In genomic region chr11:11813288-11813962, GRCh38 we compare ENCODE assay signal across 1 cellular context.
TF ChIP-seq lines count a peak whose summit lies in the region.

No MANE protein-coding gene starts in this region.

TF ChIP-seq in HepG2, 621 proteins besides CTCF, POLR2A, EP300 and RAD21 (continued from another document and continues in another):
- TF ChIP-seq ARID3A (IDR thresholded peaks at IDR 0.05; ENCODE audit: low read depth, low read length) (peak; percentile 71; the same call in 1 of the 2 replicates), ZNF251 (CRISPR knock-in tag; IDR thresholded peaks at IDR 0.05) (no peak), ATF4 (CRISPR knock-in tag; IDR thresholded peaks at IDR 0.05) (peak in 1 of 2 experiments; percentile 98; a peak in 2 of 4 replicates), ZFP36L1 (CRISPR knock-in tag; IDR thresholded peaks at IDR 0.05) (no peak), CEBPG (CRISPR knock-in tag; IDR thresholded peaks at IDR 0.05) (peak; percentile 96), POGZ (CRISPR knock-in tag; IDR thresholded peaks at IDR 0.05) (peak; percentile 80), IKZF4 (CRISPR knock-in tag; IDR thresholded peaks at IDR 0.05; ENCODE audit: borderline replicate concordance, low read depth, not compliant biosample characterization) (no peak), ZNF563 (CRISPR knock-in tag; IDR thresholded peaks at IDR 0.05) (no peak), HIC2 (CRISPR knock-in tag; IDR thresholded peaks at IDR 0.05; ENCODE audit: low read depth) (no peak), KLF13 (CRISPR knock-in tag; IDR thresholded peaks at IDR 0.05) (no peak), RFX3 (CRISPR knock-in tag; IDR thresholded peaks at IDR 0.05) (no peak), THYN1 (CRISPR knock-in tag; IDR thresholded peaks at IDR 0.05; ENCODE audit: borderline replicate concordance, low read depth) (no peak), HINFP (CRISPR knock-in tag; IDR thresholded peaks at IDR 0.05; ENCODE audit: low read depth) (no peak), BCL6 (CRISPR knock-in tag; IDR thresholded peaks at IDR 0.05) (peak; percentile 40; the same call in 1 of the 2 replicates), ZSCAN5A (CRISPR knock-in tag; IDR thresholded peaks at IDR 0.05; ENCODE audit: borderline replicate concordance) (no peak), THRA (CRISPR knock-in tag; IDR thresholded peaks at IDR 0.05; ENCODE audit: borderline replicate concordance) (peak; percentile 69; the same call in 1 of the 2 replicates), DRAP1 (CRISPR knock-in tag; IDR thresholded peaks at IDR 0.05) (0 out of 2 replicates have a peak, but pooled peaks have one; percentile 44), NCOA2 (CRISPR knock-in tag; IDR thresholded peaks at IDR 0.05) (peak; percentile 67), MTA3 (CRISPR knock-in tag; IDR thresholded peaks at IDR 0.05) (no peak), ZNF430 (CRISPR knock-in tag; IDR thresholded peaks at IDR 0.05) (no peak), CREB3 (CRISPR knock-in tag; IDR thresholded peaks at IDR 0.05) (no peak), AHDC1 (CRISPR knock-in tag; IDR thresholded peaks at IDR 0.05; ENCODE audit: borderline replicate concordance) (peak; percentile 77; the same call in 1 of the 2 replicates), NFE2L2 (IDR thresholded peaks at IDR 0.05; ENCODE audit: low read length) (peak; percentile 64; the same call in 1 of the 2 replicates), BCL3 (CRISPR knock-in tag; IDR thresholded peaks at IDR 0.05) (no peak), ZNF101 (CRISPR knock-in tag; IDR thresholded peaks at IDR 0.05; ENCODE audit: borderline replicate concordance, low read depth) (no peak), RBAK (CRISPR knock-in tag; IDR thresholded peaks at IDR 0.05) (no peak), CBX1 (IDR thresholded peaks at IDR 0.05; ENCODE audit: low read depth) (no peak), MAFG (CRISPR knock-in tag; IDR thresholded peaks at IDR 0.05) (no peak), CREBL2 (CRISPR knock-in tag; IDR thresholded peaks at IDR 0.05; ENCODE audit: borderline replicate concordance) (no peak), SSRP1 (CRISPR knock-in tag; IDR thresholded peaks at IDR 0.05) (no peak), MED13 (CRISPR knock-in tag; IDR thresholded peaks at IDR 0.05) (no peak), MLLT10 (CRISPR knock-in tag; IDR thresholded peaks at IDR 0.05) (no peak), DPF2 (CRISPR knock-in tag; IDR thresholded peaks at IDR 0.05; ENCODE audit: borderline replicate concordance, low read depth) (peak; percentile 75; the same call in 1 of the 2 replicates), NFATC3 (CRISPR knock-in tag; IDR thresholded peaks at IDR 0.05) (no peak), ZBTB49 (CRISPR knock-in tag; IDR thresholded peaks at IDR 0.05; ENCODE audit: borderline replicate concordance) (no peak), TFE3 (CRISPR knock-in tag; IDR thresholded peaks at IDR 0.05) (no peak), ZNF749 (CRISPR knock-in tag; IDR thresholded peaks at IDR 0.05; ENCODE audit: borderline replicate concordance) (no peak)
